In genomic region chr19:30054210-30054609, GRCh38 we compare ENCODE assay signal across 26 cellular contexts.
"Had no signal": no experiment of that assay in that cellular context is flagged by ENCODE, and none has a peak within 500 bp of the region (broad histone marks: within the 10 kb centered on the region; RNA-seq: fewer than 3 reads in every experiment).

No MANE protein-coding gene starts in this region.

- H3K4me1 ChIP-seq: colonic mucosa, foreskin keratinocyte, gastroesophageal sphincter, heart left ventricle, left lung, lower lobe of right lung had no signal

- H2AFZ ChIP-seq: hepatocyte had no signal

- H3K4me2 ChIP-seq: hepatocyte had no signal

- H3K27me3 Mint-ChIP-seq: effector memory CD8-positive, alpha-beta T cell had no signal

- H3K27me3 ChIP-seq: colonic mucosa, foreskin keratinocyte, hepatocyte, left lung had no signal

- H3K9me3 ChIP-seq: colonic mucosa, gastroesophageal sphincter, left lung, lower lobe of right lung, mucosa of descending colon had no signal

- H3K4me3 ChIP-seq: colonic mucosa, gastroesophageal sphincter, heart left ventricle, hepatocyte, left lung, lower lobe of right lung, mucosa of descending colon had no signal

- H3K36me3 ChIP-seq: colonic mucosa, gastroesophageal sphincter, heart left ventricle, left lung, lower lobe of right lung had no signal

- H3K4me3 Mint-ChIP-seq: dendritic cell treated with granulocyte-macrophage colony-stimulating factor and Interleukin-4, amounts not matched to agents 40 ng/mL and 50 ng/mL, for 4 days; effector memory CD8-positive, alpha-beta T cell; endodermal cell; immature natural killer cell; mesothelial cell of epicardium had no signal

- H3K79me2 ChIP-seq: hepatocyte had no signal

- DNase-seq: colonic mucosa; cortex of kidney; effector CD8-positive, alpha-beta T cell; effector memory CD8-positive, alpha-beta T cell; erythroblast; foreskin keratinocyte; heart left ventricle; hypothalamus; immature natural killer cell; islet precursor cell; kidney; kidney glomerular epithelial cell; left ventricle myocardium superior; mesenchymal stem cell; mucosa of descending colon had no signal

- H3K27ac ChIP-seq: colonic mucosa, epithelial cell of prostate, foreskin keratinocyte, gastroesophageal sphincter, heart left ventricle, hepatocyte, left lung, lower lobe of right lung had no signal

- FAIRE-seq: endometrium, frontal cortex, kidney had no signal

- H3K9me3 Mint-ChIP-seq: dendritic cell treated with granulocyte-macrophage colony-stimulating factor and Interleukin-4, amounts not matched to agents 40 ng/mL and 50 ng/mL, for 4 days; effector memory CD8-positive, alpha-beta T cell; endodermal cell; immature natural killer cell had no signal

- ATAC-seq: effector memory CD8-positive, alpha-beta T cell; esophagus mucosa; foreskin keratinocyte; gastroesophageal sphincter; left lung; left ventricle myocardium superior; lower lobe of right lung; mucosa of descending colon had no signal

- H3K36me3 Mint-ChIP-seq: mesothelial cell of epicardium had no signal

- H3K4me1 Mint-ChIP-seq: endodermal cell had no signal
